ENCODE assay signal across 8 cellular contexts in genomic region chr4:52657630-52658501, GRCh38. TPM values are rescaled to one million over a fixed set of nuclear protein-coding genes. Genes with fewer than 3 reads are reported as not detected.
DNase-seq lines count a peak whose midpoint lies in the region; ATAC-seq and TF ChIP-seq lines count a peak whose summit lies in the region.

No MANE protein-coding gene starts in this region.

- H3K4me1 ChIP-seq in gastrocnemius medialis = peaks cover 47 to 50% of the 10 kb centered on the region in 2 donors

- DNase-seq in AG20443 (ENCODE audit: low spot score) (peak; percentile 42), HFFc6 (peak; percentile 32), iPS DF 19.7 (ENCODE audit: low read depth, low spot score) (peak; percentile 83), gastrocnemius medialis (peak; percentile 51 to 78), HUDEP-2 (lab: John Stamatoyannopoulos, UW; ENCODE audit: unreplicated experiment in 76 of 76) (no peak), ACHN (no peak)
- no peak for DNase-seq in activated naive CD8-positive, alpha-beta T cell treated with anti-CD3 and anti-CD28 coated beads, Interleukin-2, amount 50 U/mL, for 24 hours

- no peak for TF ChIP-seq CTCF in HFFc6 (IDR thresholded peaks at IDR 0.05)
- TF ChIP-seq CTCF in gastrocnemius medialis (IDR thresholded peaks at IDR 0.05 in 4 of 5, conservative IDR thresholded peaks at IDR 0.05 in 1 of 5) = no peak

- H3K36me3 Mint-ChIP-seq in HFFc6 (ENCODE audit: low read depth) = peaks cover 16% of the 10 kb centered on the region
- peaks cover 7% of the 10 kb centered on the region for H3K36me3 Mint-ChIP-seq in activated naive CD8-positive, alpha-beta T cell treated with anti-CD3 and anti-CD28 coated beads, Interleukin-2, amount 50 U/mL, for 24 hours (ENCODE audit: low read depth)

- peaks cover 44% of the 10 kb centered on the region for H3K4me1 Mint-ChIP-seq in HFFc6 (ENCODE audit: low read depth)
- H3K4me1 Mint-ChIP-seq in activated naive CD8-positive, alpha-beta T cell treated with anti-CD3 and anti-CD28 coated beads, Interleukin-2, amount 50 U/mL, for 24 hours = peaks cover 12% of the 10 kb centered on the region

- no peaks in the 10 kb centered on the region for H3K9me3 ChIP-seq in gastrocnemius medialis

- H3K27me3 ChIP-seq in gastrocnemius medialis = no peaks in the 10 kb centered on the region

- ATAC-seq in activated naive CD8-positive, alpha-beta T cell treated with anti-CD3 and anti-CD28 coated beads, Interleukin-2, amount 50 U/mL, for 24 hours = no peak
- ATAC-seq in gastrocnemius medialis (peak; percentile 74), HG03175 (IDR thresholded peaks at IDR 0.05; ENCODE audit: unreplicated experiment) (no peak)

- H3K27ac Mint-ChIP-seq in HFFc6 = peak overlapping the region; percentile 62
- H3K27ac Mint-ChIP-seq in activated naive CD8-positive, alpha-beta T cell treated with anti-CD3 and anti-CD28 coated beads, Interleukin-2, amount 50 U/mL, for 24 hours = no peak overlapping the region

- peak overlapping the region; percentile 85 for H3K4me3 Mint-ChIP-seq in HFFc6
- peak overlapping the region; percentile 57 for H3K4me3 Mint-ChIP-seq in activated naive CD8-positive, alpha-beta T cell treated with anti-CD3 and anti-CD28 coated beads, Interleukin-2, amount 50 U/mL, for 24 hours

- intact Hi-C loops in gastrocnemius medialis (cut with DNase I; ENCODE audit: low total_unique reads) = loop anchor here (2.0 to 10.0 kb wide), 5 partner anchors 29 to 1407 kb away; partner anchors contain the start of genes CHIC2 and RASL11B

- in situ Hi-C loops in gastrocnemius medialis (cut with MboI; ENCODE audit: low sequenced_read_pairs in 4 of 4) (loop anchor here in 1 of 4 donors (10.0 kb wide), 1 partner anchor 57 kb away; no protein-coding TSS in a partner anchor), ACHN (cut with HindIII; ENCODE audit: low pct_ligation_motif_present, low pct_unique_long_range_greater_than_20kb, low sequenced_read_pairs) (no loop called here)

- no peaks in the 10 kb centered on the region for H3K9me3 Mint-ChIP-seq in HFFc6
- no peaks in the 10 kb centered on the region for H3K9me3 Mint-ChIP-seq in activated naive CD8-positive, alpha-beta T cell treated with anti-CD3 and anti-CD28 coated beads, Interleukin-2, amount 50 U/mL, for 24 hours

- H3K4me3 ChIP-seq in gastrocnemius medialis = peak overlapping the region; percentile 58 to 96 (median 78)

- H3K27me3 Mint-ChIP-seq in HFFc6 (ENCODE audit: insufficient read depth) = no peaks in the 10 kb centered on the region; the same call in 1 of the 2 replicates
- peaks cover 14% of the 10 kb centered on the region for H3K27me3 Mint-ChIP-seq in activated naive CD8-positive, alpha-beta T cell treated with anti-CD3 and anti-CD28 coated beads, Interleukin-2, amount 50 U/mL, for 24 hours

- TF ChIP-seq POLR2A in gastrocnemius medialis (IDR thresholded peaks at IDR 0.05) = no peak

- peak overlapping the region; percentile 89 to 99 (median 91) for H3K27ac ChIP-seq in gastrocnemius medialis

- H3K36me3 ChIP-seq in gastrocnemius medialis = no peaks in the 10 kb centered on the region

RNA-seq across cellular contexts. Expression of gene USP46, which starts 1.2 kb away (rescaled TPM):
- total RNA-seq in HFFc6 (2021; fragmentation: NEBNext Ultra II Directional; extraction: Animal tissue kit (Norgen Biotek cat#: 25700)) = 10 to 100 TPM; 23.9 to 30.9 (median 26.3) TPM
- total RNA-seq in gastrocnemius medialis = 10 to 100 TPM in 3 of 4 donors, 1 to 10 TPM in 1; 8.9 to 13.2 (median 11.8) TPM

Comparison
In these comparisons a context has a peak if more than half of its experiments do, and no peak if none do; other contexts are left out.
1. DNase-seq: peak in AG20443 (single experiment), HFFc6 (single experiment), iPS DF 19.7 (single experiment) and gastrocnemius medialis (2 of 2); none in activated naive CD8-positive, alpha-beta T cell treated with anti-CD3 and anti-CD28 coated beads, Interleukin-2, amount 50 U/mL, for 24 hours (single experiment), HUDEP-2 (0 of 76) and ACHN (single experiment).
2. ATAC-seq: peak in gastrocnemius medialis (2 of 2); none in activated naive CD8-positive, alpha-beta T cell treated with anti-CD3 and anti-CD28 coated beads, Interleukin-2, amount 50 U/mL, for 24 hours (single experiment) and HG03175 (single experiment).